ENCODE assay signal across 2 cellular contexts in the genomic region with DNA sequence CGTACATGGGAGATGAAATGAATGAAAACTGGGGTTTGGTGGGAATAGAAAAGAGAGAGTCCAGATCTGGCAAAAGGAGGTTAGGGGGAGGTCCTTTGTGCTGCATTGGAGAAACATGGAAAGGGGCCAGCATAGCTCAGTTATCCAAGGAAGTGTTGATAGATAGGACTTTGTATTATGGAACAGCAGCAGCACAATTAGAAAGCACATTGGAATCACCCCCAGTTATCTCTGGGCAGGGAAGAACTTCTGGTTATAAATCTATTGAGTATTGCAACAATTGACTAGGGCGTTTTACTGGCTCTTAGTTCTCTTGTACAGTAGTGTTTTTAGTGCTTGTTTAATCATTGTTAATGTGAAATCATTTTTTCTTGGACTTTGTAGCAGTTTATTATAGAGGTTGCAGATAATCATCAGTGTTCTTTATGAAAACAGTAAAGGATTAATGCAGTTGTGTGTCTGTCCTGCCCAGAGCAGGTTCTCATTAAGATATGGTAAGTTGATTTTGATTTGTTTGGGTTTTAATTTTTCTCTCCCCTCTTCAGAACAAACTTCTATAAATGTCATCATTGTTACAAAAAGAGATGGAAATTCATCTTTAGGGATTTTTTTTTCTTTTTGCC.
TF ChIP-seq lines count a peak whose summit lies in the region.

No MANE protein-coding gene starts in this region.

TF ChIP-seq in HEK293, 187 proteins besides CTCF, POLR2A, EP300 and RAD21 (continued from another document):
- no peak for TF ChIP-seq REPIN1 (tag by site-specific recombination; IDR thresholded peaks at IDR 0.05; ENCODE audit: low read depth)

TF ChIP-seq in endothelial cell of umbilical vein, 7 proteins besides CTCF, POLR2A, EP300 and RAD21 (continued from another document):
- TF ChIP-seq, protein P1, sequence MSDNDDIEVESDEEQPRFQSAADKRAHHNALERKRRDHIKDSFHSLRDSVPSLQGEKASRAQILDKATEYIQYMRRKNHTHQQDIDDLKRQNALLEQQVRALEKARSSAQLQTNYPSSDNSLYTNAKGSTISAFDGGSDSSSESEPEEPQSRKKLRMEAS (IDR thresholded peaks at IDR 0.05; ENCODE audit: insufficient read depth, insufficient read length), result no peak
- no peak for TF ChIP-seq POLR2AphosphoS5 (IDR thresholded peaks at IDR 0.05; ENCODE audit: insufficient read depth, low read depth, low read length)
